16 cellular contexts compared by ENCODE assay signal in genomic region chr2:45554073-45554742, GRCh38. TPM values are rescaled to one million over a fixed set of nuclear protein-coding genes. Genes with fewer than 3 reads are reported as not detected.
A peak's percentile ranks its signal among the peaks of the same experiment; 100 is the strongest.
DNase-seq lines count a peak whose midpoint lies in the region; ATAC-seq lines count a peak whose summit lies in the region.
"Had no signal": no experiment of that assay in that cellular context is flagged by ENCODE, and none has a peak within 500 bp of the region (broad histone marks: within the 10 kb centered on the region; RNA-seq: fewer than 3 reads in every experiment).

No MANE protein-coding gene starts in this region.

- H3K4me1 ChIP-seq in Karpas-422 (ENCODE audit: low read length): no peaks in the 10 kb centered on the region
- H3K4me1 ChIP-seq: left ventricle myocardium inferior, sigmoid colon had no signal

- no peaks in the 10 kb centered on the region for H4K20me1 ChIP-seq in Karpas-422 (ENCODE audit: insufficient read depth, low read depth, low read length)

- no peaks in the 10 kb centered on the region for H3K79me2 ChIP-seq in Karpas-422 (ENCODE audit: low read length)

- peak; percentile 11 for DNase-seq in AG20443 (ENCODE audit: low spot score)
- DNase-seq in HT1080 (ENCODE audit: low read depth): peak; percentile 26
- peak; percentile 3 for DNase-seq in amniotic stem cell (lab: John Stamatoyannopoulos, UW)
- no peak for DNase-seq in left colon
- DNase-seq in DMS53 (lab: John Stamatoyannopoulos, UW): no peak
- no peak for DNase-seq in stimulated activated CD4-positive, alpha-beta T cell treated with anti-CD3 and anti-CD28 coated beads, Interleukin-4, amount 100 ng/mL, for 1 hour
- no peak for DNase-seq in Karpas-422
- DNase-seq: activated CD4-positive, alpha-beta T cell treated with anti-CD3 and anti-CD28 coated beads, Interleukin-2, amount 50 U/mL, for 48 hours; head of caudate nucleus; left ventricle myocardium inferior; NCI-H1048; PC-9; sigmoid colon; substantia nigra had no signal

- intact Hi-C loops in left colon (cut with DNase I, micrococcal nuclease): no loop called here

- H3K36me3 ChIP-seq in Karpas-422 (ENCODE audit: insufficient read depth, low read length): no peaks in the 10 kb centered on the region
- H3K36me3 ChIP-seq: neural progenitor cell had no signal

- no peaks in the 10 kb centered on the region for H3K9me3 ChIP-seq in Karpas-422 (ENCODE audit: low read length)
- H3K9me3 ChIP-seq: left ventricle myocardium inferior, sigmoid colon had no signal

- no peaks in the 10 kb centered on the region for H3K9me2 ChIP-seq in Karpas-422 (replicated peaks; ENCODE audit: insufficient read depth, low read length)

- no peak overlapping the region for H3K4me3 ChIP-seq in Karpas-422 (ENCODE audit: low read length)
- H3K4me3 ChIP-seq: left ventricle myocardium inferior, neural progenitor cell, PC-9, sigmoid colon had no signal

- H3K27ac ChIP-seq in Karpas-422 (ENCODE audit: low read length): no peak overlapping the region
- H3K27ac ChIP-seq: left ventricle myocardium inferior, neural progenitor cell, PC-9, sigmoid colon had no signal

- no peak overlapping the region for H3K4me2 ChIP-seq in Karpas-422 (ENCODE audit: low read depth, low read length, poor library complexity, severe bottlenecking)
- H3K4me2 ChIP-seq: neural progenitor cell, PC-9 had no signal

- peak; percentile 21 for ATAC-seq in left colon
- ATAC-seq in GM18502 (IDR thresholded peaks at IDR 0.05; ENCODE audit: poor library complexity, unreplicated experiment): no peak

- no peaks in the 10 kb centered on the region for H3K27me3 ChIP-seq in Karpas-422 (ENCODE audit: low read length)
- H3K27me3 ChIP-seq: neural progenitor cell, sigmoid colon had no signal

- H2AFZ ChIP-seq in Karpas-422 (ENCODE audit: low read length): no peak overlapping the region
- H2AFZ ChIP-seq: neural progenitor cell, PC-9 had no signal

- H3K9ac ChIP-seq in Karpas-422 (ENCODE audit: low read length): no peak overlapping the region
- H3K9ac ChIP-seq: neural progenitor cell had no signal

RNA-seq across cellular contexts. Expression of gene SRBD1, which starts 56.9 kb away (rescaled TPM):
- 17.0 and 19.0 TPM in 2 replicates for total RNA-seq in HT1080 (2014; rRNA removed; shearing (Covaris generic))
- polyA plus RNA-seq in HT1080 (2015; cell fraction: cytosol; rRNA removed): 13.4 and 14.0 TPM in 2 replicates
- polyA plus RNA-seq in HT1080 (2015; cell fraction: nucleus; rRNA removed): 21.1 and 30.2 TPM in 2 replicates
- total RNA-seq in left colon: 10 to 100 TPM; 14.6 to 16.2 TPM
- total RNA-seq in Karpas-422 (2014; rRNA removed; shearing (Covaris generic); ENCODE audit: low replicate concordance): 11.1 and 29.7 TPM in 2 replicates

Comparison
In these comparisons a context has a peak if more than half of its experiments do, and no peak if none do; other contexts are left out.
1. DNase-seq: peak in AG20443 (single experiment), HT1080 (single experiment) and amniotic stem cell (single experiment); none in left colon (0 of 2), DMS53 (single experiment), stimulated activated CD4-positive, alpha-beta T cell treated with anti-CD3 and anti-CD28 coated beads, Interleukin-4, amount 100 ng/mL, for 1 hour (single experiment) and Karpas-422 (single experiment).